16 cellular contexts compared by ENCODE assay signal in genomic region chr12:115088995-115089841, GRCh38.
DNase-seq lines count a peak whose midpoint lies in the region; ATAC-seq and TF ChIP-seq lines count a peak whose summit lies in the region.
"Had no signal": no experiment of that assay in that cellular context is flagged by ENCODE, and none has a peak within 500 bp of the region (broad histone marks: within the 10 kb centered on the region; RNA-seq: fewer than 3 reads in every experiment).

No MANE protein-coding gene starts in this region.

- no peaks in the 10 kb centered on the region for H3K27me3 ChIP-seq in adrenal gland
- H3K27me3 ChIP-seq in liver (ENCODE audit: control insufficient read depth in 4 of 4, insufficient read depth in 4 of 4, low read length in 3 of 4): no peaks in the 10 kb centered on the region
- H3K27me3 ChIP-seq in upper lobe of right lung: no peaks in the 10 kb centered on the region
- H3K27me3 ChIP-seq in foreskin keratinocyte: no peaks in the 10 kb centered on the region

- peak; percentile 55 to 73 for TF ChIP-seq RAD21 in liver (IDR thresholded peaks at IDR 0.05)

- DNase-seq in adrenal gland (peak; percentile 65 to 79 (median 70)), upper lobe of right lung (no peak), foreskin keratinocyte (no peak)
- DNase-seq: AML-193; CD4-positive, alpha-beta memory T cell; DMS153; HCEC 1CT had no signal

- WGBS in adrenal gland, 4 donors: 45 to 59% (median 48%) methylated on average over 8 to 13 of the region's 13 CpGs
- WGBS in liver: 36% methylated on average over 13 of the region's 13 CpGs

- peak; percentile 17 for ATAC-seq in upper lobe of right lung
- ATAC-seq in foreskin keratinocyte: no peak
- ATAC-seq in GM21528 (IDR thresholded peaks at IDR 0.05; ENCODE audit: low FRiP score, unreplicated experiment): no peak
- ATAC-seq in HG02678 (IDR thresholded peaks at IDR 0.05; ENCODE audit: unreplicated experiment): no peak
- ATAC-seq: A549, GM12878, GM23338 had no signal

- H3K27ac ChIP-seq in C4-2B (peak overlapping the region; percentile 8; the same call in 1 of the 2 replicates), adrenal gland (peak overlapping the region; percentile 2 to 82 (median 74)), liver (ENCODE audit: low read depth in 1 of 2, low read length in 2 of 2) (peak overlapping the region; percentile 90 to 95), upper lobe of right lung (no peak overlapping the region), foreskin keratinocyte (no peak overlapping the region)
- H3K27ac ChIP-seq: 22Rv1, A549, KMS-11 had no signal

- TF ChIP-seq POLR2A in adrenal gland (IDR thresholded peaks at IDR 0.05): no peak

- intact Hi-C loops in adrenal gland (cut with DNase I) (no loop called here), upper lobe of right lung (cut with DNase I) (no loop called here)

- H3K9me3 ChIP-seq in adrenal gland (replicated peaks in 1 of 3): no peaks in the 10 kb centered on the region
- H3K9me3 ChIP-seq in liver (ENCODE audit: control insufficient read depth in 4 of 4, low read length in 3 of 4): no peaks in the 10 kb centered on the region
- H3K9me3 ChIP-seq in upper lobe of right lung: no peaks in the 10 kb centered on the region
- H3K9me3 ChIP-seq: A549 had no signal

- H3K36me3 ChIP-seq in adrenal gland (replicated peaks in 1 of 2): no peaks in the 10 kb centered on the region
- no peaks in the 10 kb centered on the region for H3K36me3 ChIP-seq in liver (ENCODE audit: control insufficient read depth in 4 of 4, insufficient read depth in 3 of 4, low read depth in 1 of 4, low read length in 3 of 4)
- no peaks in the 10 kb centered on the region for H3K36me3 ChIP-seq in upper lobe of right lung

- TF ChIP-seq CTCF in C4-2B (conservative IDR thresholded peaks at IDR 0.05): no peak
- TF ChIP-seq CTCF in adrenal gland (IDR thresholded peaks at IDR 0.05): no peak
- TF ChIP-seq CTCF in liver (IDR thresholded peaks at IDR 0.05; ENCODE audit: low read depth, low read length, missing input control): no peak
- TF ChIP-seq CTCF in upper lobe of right lung (IDR thresholded peaks at IDR 0.05): no peak
- no peak for TF ChIP-seq CTCF in foreskin keratinocyte (conservative IDR thresholded peaks at IDR 0.05)

- H3K4me1 ChIP-seq in adrenal gland (replicated peaks in 1 of 2): peaks cover 18 to 31% of the 10 kb centered on the region in 2 donors
- peaks cover 0 to 37% (median 31%) of the 10 kb centered on the region in 4 donors for H3K4me1 ChIP-seq in liver (ENCODE audit: control insufficient read depth in 4 of 4, insufficient read depth in 4 of 4, low read length in 3 of 4)
- no peaks in the 10 kb centered on the region for H3K4me1 ChIP-seq in upper lobe of right lung
- no peaks in the 10 kb centered on the region for H3K4me1 ChIP-seq in foreskin keratinocyte
- H3K4me1 ChIP-seq: A549 had no signal

- H3K9ac ChIP-seq in liver (ENCODE audit: low read depth in 1 of 2, low read length in 2 of 2): peak overlapping the region in 1 of 2 donors; percentile 66
- H3K9ac ChIP-seq: KMS-11 had no signal

- H3K4me3 ChIP-seq in adrenal gland (no peak overlapping the region), liver (ENCODE audit: low read depth in 1 of 3, low read length in 3 of 3) (peak overlapping the region in 1 of 3 donors; percentile 15), upper lobe of right lung (no peak overlapping the region)
- H3K4me3 ChIP-seq: A549, GM12878, GM23338 had no signal

TF ChIP-seq in liver, 16 proteins besides CTCF, POLR2A, EP300 and RAD21:
- no peak for TF ChIP-seq TAF1 (conservative IDR thresholded peaks at IDR 0.05)
- TF ChIP-seq FOXA2 (IDR thresholded peaks at IDR 0.05): peak; percentile 79
- no peak for TF ChIP-seq GABPA (IDR thresholded peaks at IDR 0.05 in 1 of 2, conservative IDR thresholded peaks at IDR 0.05 in 1 of 2)
- TF ChIP-seq, protein P1, sequence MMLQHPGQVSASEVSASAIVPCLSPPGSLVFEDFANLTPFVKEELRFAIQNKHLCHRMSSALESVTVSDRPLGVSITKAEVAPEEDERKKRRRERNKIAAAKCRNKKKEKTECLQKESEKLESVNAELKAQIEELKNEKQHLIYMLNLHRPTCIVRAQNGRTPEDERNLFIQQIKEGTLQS (IDR thresholded peaks at IDR 0.05): peak; percentile 58
- peak in 1 of 2 donors; percentile 46 for TF ChIP-seq EGR1 (IDR thresholded peaks at IDR 0.05; ENCODE audit: low read depth in 2 of 2)
- peak; percentile 86 to 92 for TF ChIP-seq HNF4A (conservative IDR thresholded peaks at IDR 0.05)
- TF ChIP-seq RXRA (IDR thresholded peaks at IDR 0.05): peak; percentile 98 to 99
- TF ChIP-seq, protein P2, sequence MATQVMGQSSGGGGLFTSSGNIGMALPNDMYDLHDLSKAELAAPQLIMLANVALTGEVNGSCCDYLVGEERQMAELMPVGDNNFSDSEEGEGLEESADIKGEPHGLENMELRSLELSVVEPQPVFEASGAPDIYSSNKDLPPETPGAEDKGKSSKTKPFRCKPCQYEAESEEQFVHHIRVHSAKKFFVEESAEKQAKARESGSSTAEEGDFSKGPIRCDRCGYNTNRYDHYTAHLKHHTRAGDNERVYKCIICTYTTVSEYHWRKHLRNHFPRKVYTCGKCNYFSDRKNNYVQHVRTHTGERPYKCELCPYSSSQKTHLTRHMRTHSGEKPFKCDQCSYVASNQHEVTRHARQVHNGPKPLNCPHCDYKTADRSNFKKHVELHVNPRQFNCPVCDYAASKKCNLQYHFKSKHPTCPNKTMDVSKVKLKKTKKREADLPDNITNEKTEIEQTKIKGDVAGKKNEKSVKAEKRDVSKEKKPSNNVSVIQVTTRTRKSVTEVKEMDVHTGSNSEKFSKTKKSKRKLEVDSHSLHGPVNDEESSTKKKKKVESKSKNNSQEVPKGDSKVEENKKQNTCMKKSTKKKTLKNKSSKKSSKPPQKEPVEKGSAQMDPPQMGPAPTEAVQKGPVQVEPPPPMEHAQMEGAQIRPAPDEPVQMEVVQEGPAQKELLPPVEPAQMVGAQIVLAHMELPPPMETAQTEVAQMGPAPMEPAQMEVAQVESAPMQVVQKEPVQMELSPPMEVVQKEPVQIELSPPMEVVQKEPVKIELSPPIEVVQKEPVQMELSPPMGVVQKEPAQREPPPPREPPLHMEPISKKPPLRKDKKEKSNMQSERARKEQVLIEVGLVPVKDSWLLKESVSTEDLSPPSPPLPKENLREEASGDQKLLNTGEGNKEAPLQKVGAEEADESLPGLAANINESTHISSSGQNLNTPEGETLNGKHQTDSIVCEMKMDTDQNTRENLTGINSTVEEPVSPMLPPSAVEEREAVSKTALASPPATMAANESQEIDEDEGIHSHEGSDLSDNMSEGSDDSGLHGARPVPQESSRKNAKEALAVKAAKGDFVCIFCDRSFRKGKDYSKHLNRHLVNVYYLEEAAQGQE (IDR thresholded peaks at IDR 0.05): peak; percentile 88
- peak; percentile 72 for TF ChIP-seq HNF4G (IDR thresholded peaks at IDR 0.05)
- TF ChIP-seq, protein P3, sequence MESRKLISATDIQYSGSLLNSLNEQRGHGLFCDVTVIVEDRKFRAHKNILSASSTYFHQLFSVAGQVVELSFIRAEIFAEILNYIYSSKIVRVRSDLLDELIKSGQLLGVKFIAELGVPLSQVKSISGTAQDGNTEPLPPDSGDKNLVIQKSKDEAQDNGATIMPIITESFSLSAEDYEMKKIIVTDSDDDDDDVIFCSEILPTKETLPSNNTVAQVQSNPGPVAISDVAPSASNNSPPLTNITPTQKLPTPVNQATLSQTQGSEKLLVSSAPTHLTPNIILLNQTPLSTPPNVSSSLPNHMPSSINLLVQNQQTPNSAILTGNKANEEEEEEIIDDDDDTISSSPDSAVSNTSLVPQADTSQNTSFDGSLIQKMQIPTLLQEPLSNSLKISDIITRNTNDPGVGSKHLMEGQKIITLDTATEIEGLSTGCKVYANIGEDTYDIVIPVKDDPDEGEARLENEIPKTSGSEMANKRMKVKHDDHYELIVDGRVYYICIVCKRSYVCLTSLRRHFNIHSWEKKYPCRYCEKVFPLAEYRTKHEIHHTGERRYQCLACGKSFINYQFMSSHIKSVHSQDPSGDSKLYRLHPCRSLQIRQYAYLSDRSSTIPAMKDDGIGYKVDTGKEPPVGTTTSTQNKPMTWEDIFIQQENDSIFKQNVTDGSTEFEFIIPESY (IDR thresholded peaks at IDR 0.05): peak; percentile 79
- peak; percentile 64 to 86 for TF ChIP-seq JUND (IDR thresholded peaks at IDR 0.05)
- TF ChIP-seq, protein P4, sequence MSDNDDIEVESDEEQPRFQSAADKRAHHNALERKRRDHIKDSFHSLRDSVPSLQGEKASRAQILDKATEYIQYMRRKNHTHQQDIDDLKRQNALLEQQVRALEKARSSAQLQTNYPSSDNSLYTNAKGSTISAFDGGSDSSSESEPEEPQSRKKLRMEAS (IDR thresholded peaks at IDR 0.05): peak; percentile 77
- peak; percentile 80 for TF ChIP-seq NR2F2 (IDR thresholded peaks at IDR 0.05)
- peak; percentile 98 for TF ChIP-seq SP1 (IDR thresholded peaks at IDR 0.05)
- TF ChIP-seq FOXA1 (IDR thresholded peaks at IDR 0.05): peak; percentile 55
- TF ChIP-seq YY1 (IDR thresholded peaks at IDR 0.05): peak; percentile 78

Comparison
In these comparisons a context has a peak if more than half of its experiments do, and no peak if none do; other contexts are left out.
1. H3K27ac ChIP-seq: peak in C4-2B (single experiment), adrenal gland (5 of 5) and liver (2 of 2); none in upper lobe of right lung (single experiment) and foreskin keratinocyte (single experiment).
2. DNase-seq: peak in adrenal gland (7 of 7); none in upper lobe of right lung (single experiment) and foreskin keratinocyte (0 of 2).